In the genomic region with DNA sequence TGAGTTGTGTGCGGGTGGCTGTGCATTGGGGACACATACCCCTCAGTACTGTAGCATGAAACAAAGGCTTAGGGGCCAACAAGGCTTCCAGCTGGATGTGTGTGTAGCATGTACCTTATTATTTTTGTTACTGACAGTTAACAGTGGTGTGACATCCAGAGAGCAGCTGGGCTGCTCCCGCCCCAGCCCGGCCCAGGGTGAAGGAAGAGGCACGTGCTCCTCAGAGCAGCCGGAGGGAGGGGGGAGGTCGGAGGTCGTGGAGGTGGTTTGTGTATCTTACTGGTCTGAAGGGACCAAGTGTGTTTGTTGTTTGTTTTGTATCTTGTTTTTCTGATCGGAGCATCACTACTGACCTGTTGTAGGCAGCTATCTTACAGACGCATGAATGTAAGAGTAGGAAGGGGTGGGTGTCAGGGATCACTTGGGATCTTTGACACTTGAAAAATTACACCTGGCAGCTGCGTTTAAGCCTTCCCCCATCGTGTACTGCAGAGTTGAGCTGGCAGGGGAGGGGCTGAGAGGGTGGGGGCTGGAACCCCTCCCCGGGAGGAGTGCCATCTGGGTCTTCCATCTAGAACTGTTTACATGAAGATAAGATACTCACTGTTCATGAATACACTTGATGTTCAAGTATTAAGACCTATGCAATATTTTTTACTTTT, we compare ENCODE assay signal across 8 cellular contexts. TPM values are rescaled to one million over a fixed set of nuclear protein-coding genes. Genes with fewer than 3 reads are reported as not detected.
A peak's percentile ranks its signal among the peaks of the same experiment; 100 is the strongest.
DNase-seq lines count a peak whose midpoint lies in the region; ATAC-seq and TF ChIP-seq lines count a peak whose summit lies in the region.

No MANE protein-coding gene starts in this region.

- H3K27me3 Mint-ChIP-seq in activated CD8-positive, alpha-beta memory T cell treated with anti-CD3 and anti-CD28 coated beads, Interleukin-2, amount 10 ng/mL, durations not matched to agents 7 days and 5 days, result no peaks in the 10 kb centered on the region
- H3K27me3 Mint-ChIP-seq in T-cell (no peaks in the 10 kb centered on the region), osteocyte (ENCODE audit: unreplicated experiment) (no peaks in the 10 kb centered on the region)

- H3K4me1 Mint-ChIP-seq in activated CD8-positive, alpha-beta memory T cell treated with anti-CD3 and anti-CD28 coated beads, Interleukin-2, amount 10 ng/mL, durations not matched to agents 7 days and 5 days, result peaks cover 60% of the 10 kb centered on the region
- H3K4me1 Mint-ChIP-seq in T-cell (peaks cover 48 to 57% (median 57%) of the 10 kb centered on the region in 3 donors), osteocyte (ENCODE audit: unreplicated experiment) (peaks cover 62% of the 10 kb centered on the region)

- H3K4me3 Mint-ChIP-seq in activated CD8-positive, alpha-beta memory T cell treated with anti-CD3 and anti-CD28 coated beads, Interleukin-2, amount 10 ng/mL, durations not matched to agents 7 days and 5 days, result peak overlapping the region; percentile 98
- peak overlapping the region; percentile 92 to 99 (median 92) for H3K4me3 Mint-ChIP-seq in T-cell
- H3K4me3 Mint-ChIP-seq in osteocyte (ENCODE audit: unreplicated experiment), result peak overlapping the region; percentile 98

- no peak for ATAC-seq in activated CD8-positive, alpha-beta memory T cell treated with anti-CD3 and anti-CD28 coated beads, Interleukin-2, amount 10 ng/mL, durations not matched to agents 7 days and 5 days
- ATAC-seq in T-cell (replicated peaks in 1 of 4) (no peak), GM18519 (IDR thresholded peaks at IDR 0.05; ENCODE audit: low FRiP score, unreplicated experiment) (no peak), GM18873 (IDR thresholded peaks at IDR 0.05; ENCODE audit: low FRiP score, unreplicated experiment) (no peak), GM18868 (IDR thresholded peaks at IDR 0.05; ENCODE audit: unreplicated experiment) (no peak)

- peaks cover 34% of the 10 kb centered on the region for H3K36me3 Mint-ChIP-seq in activated CD8-positive, alpha-beta memory T cell treated with anti-CD3 and anti-CD28 coated beads, Interleukin-2, amount 10 ng/mL, durations not matched to agents 7 days and 5 days
- H3K36me3 Mint-ChIP-seq in T-cell (peaks cover 11% of the 10 kb centered on the region), osteocyte (ENCODE audit: unreplicated experiment) (peaks cover 19% of the 10 kb centered on the region)

- no peaks in the 10 kb centered on the region for H3K9me3 Mint-ChIP-seq in activated CD8-positive, alpha-beta memory T cell treated with anti-CD3 and anti-CD28 coated beads, Interleukin-2, amount 10 ng/mL, durations not matched to agents 7 days and 5 days (ENCODE audit: low read depth)
- H3K9me3 Mint-ChIP-seq in T-cell, result no peaks in the 10 kb centered on the region
- H3K9me3 Mint-ChIP-seq in osteocyte (ENCODE audit: unreplicated experiment), result no peaks in the 10 kb centered on the region

- POLR2A ChIA-PET in T-cell (lab: Charles Lee), result interaction anchor here (0.7 to 3.6 kb wide), 11 partner anchors 10 to 63 kb away, joined by 3 to 18 read pairs (median 4); partner anchors contain the start of gene ANAPC16 (in 1 of the 2)

- DNase-seq in activated CD8-positive, alpha-beta memory T cell treated with anti-CD3 and anti-CD28 coated beads, Interleukin-2, amount 10 ng/mL, durations not matched to agents 7 days and 5 days, result no peak
- DNase-seq in activated CD8-positive, alpha-beta memory T cell treated with anti-CD3 and anti-CD28 coated beads for 24 hours, result no peak
- DNase-seq in T-cell (peak in 9 of 34 experiments; percentile 24 to 56 (median 36)), erythroblast (lab: John Stamatoyannopoulos, UW) (peak; percentile 70 to 78), osteocyte (ENCODE audit: extremely low spot score, unreplicated experiment) (no peak)

- TF ChIP-seq POLR2A in erythroblast (IDR thresholded peaks at IDR 0.05; ENCODE audit: low read length), result peak; percentile 4

- CTCF ChIA-PET in activated CD8-positive, alpha-beta memory T cell treated with anti-CD3 and anti-CD28 coated beads, Interleukin-2, amount 10 ng/mL, durations not matched to agents 7 days and 5 days (lab: Charles Lee), result interaction anchor here (0.6 to 11.2 kb wide), 29 partner anchors 8 to 187 kb away, joined by 3 to 145 read pairs (median 5); partner anchors contain the start of gene SPOCK2
- CTCF ChIA-PET in T-cell (lab: Charles Lee), result interaction anchor here (0.5 to 3.8 kb wide), 22 partner anchors 9 to 150 kb away, joined by 3 to 26 read pairs (median 4); no protein-coding TSS in a partner anchor

- no peak for TF ChIP-seq CTCF in osteocyte (IDR thresholded peaks at IDR 0.05)

- peak overlapping the region; percentile 98 for H3K27ac Mint-ChIP-seq in activated CD8-positive, alpha-beta memory T cell treated with anti-CD3 and anti-CD28 coated beads, Interleukin-2, amount 10 ng/mL, durations not matched to agents 7 days and 5 days
- H3K27ac Mint-ChIP-seq in T-cell, result peak overlapping the region; percentile 93
- H3K27ac Mint-ChIP-seq in osteocyte (ENCODE audit: unreplicated experiment), result peak overlapping the region; percentile 100

RNA-seq across cellular contexts. Expression of gene DDIT4, which starts 1.8 kb away (rescaled TPM):
- total RNA-seq in activated CD8-positive, alpha-beta memory T cell treated with anti-CD3 and anti-CD28 coated beads, Interleukin-2, amount 10 ng/mL, durations not matched to agents 7 days and 5 days, result 100 to 1,000 TPM; 291 to 293 TPM
- total RNA-seq in T-cell, result 100 to 1,000 TPM in 2 of 5 donors, 10 to 100 TPM in 3; 39.9 to 326 (median 52.1) TPM
- 288 and 290 TPM in 2 replicates for total RNA-seq in osteocyte

RNA-seq across cellular contexts. Expression of gene ASCC1, which starts 59.4 kb away (rescaled TPM):
- 10 to 100 TPM; 34.9 to 36.8 TPM for total RNA-seq in activated CD8-positive, alpha-beta memory T cell treated with anti-CD3 and anti-CD28 coated beads, Interleukin-2, amount 10 ng/mL, durations not matched to agents 7 days and 5 days
- total RNA-seq in T-cell, result 10 to 100 TPM; 15.7 to 24.1 (median 21.7) TPM
- 39.1 and 40.6 TPM in 2 replicates for total RNA-seq in osteocyte

RNA-seq across cellular contexts. Expression of gene ANAPC16, which starts 59.7 kb away (rescaled TPM):
- total RNA-seq in activated CD8-positive, alpha-beta memory T cell treated with anti-CD3 and anti-CD28 coated beads, Interleukin-2, amount 10 ng/mL, durations not matched to agents 7 days and 5 days, result 10 to 100 TPM; 61.4 to 67.6 TPM
- total RNA-seq in T-cell (100 to 1,000 TPM in 3 of 5 donors, 10 to 100 TPM in 2; 97.9 to 119 (median 106) TPM), osteocyte (61.7 and 70.3 TPM in 2 replicates)

Comparison
In these comparisons a context has a peak if more than half of its experiments do, and no peak if none do; other contexts are left out.
1. DNase-seq: peak in erythroblast (2 of 2); none in activated CD8-positive, alpha-beta memory T cell treated with anti-CD3 and anti-CD28 coated beads, Interleukin-2, amount 10 ng/mL, durations not matched to agents 7 days and 5 days (single experiment), activated CD8-positive, alpha-beta memory T cell treated with anti-CD3 and anti-CD28 coated beads for 24 hours (single experiment) and osteocyte (single experiment).
2. Peak in every context shown above with its lines, with median percentiles within 50 percentile points of each other: H3K27ac Mint-ChIP-seq and H3K4me3 Mint-ChIP-seq.